Comparison of ENCODE assay signal across 1 cellular context in genomic region chr17:50480142-50480764, GRCh38.
TF ChIP-seq lines count a peak whose summit lies in the region.

No MANE protein-coding gene starts in this region.

TF ChIP-seq in GM23338, 12 proteins besides CTCF, POLR2A, EP300 and RAD21 (continued from another document):
- no peak for TF ChIP-seq ZNF462 (CRISPR knock-in tag; IDR thresholded peaks at IDR 0.05)
- no peak for TF ChIP-seq STAT1 (IDR thresholded peaks at IDR 0.05; ENCODE audit: unreplicated experiment)
- TF ChIP-seq ETS1 (IDR thresholded peaks at IDR 0.05) = no peak
- TF ChIP-seq ZNF114 (CRISPR knock-in tag; IDR thresholded peaks at IDR 0.05) = no peak
- no peak for TF ChIP-seq EZH2phosphoT487 (IDR thresholded peaks at IDR 0.05; ENCODE audit: unreplicated experiment)
- no peak for TF ChIP-seq POLR2AphosphoS5 (IDR thresholded peaks at IDR 0.05; ENCODE audit: low read depth)
- TF ChIP-seq CREB1 (CRISPR knock-in tag; IDR thresholded peaks at IDR 0.05; ENCODE audit: low read depth) = no peak
- TF ChIP-seq REST (IDR thresholded peaks at IDR 0.05; ENCODE audit: unreplicated experiment) = no peak
- TF ChIP-seq EZH2 (IDR thresholded peaks at IDR 0.05; ENCODE audit: low read depth, unreplicated experiment) = no peak
